ENCODE assay signal across 20 cellular contexts in the genomic region with DNA sequence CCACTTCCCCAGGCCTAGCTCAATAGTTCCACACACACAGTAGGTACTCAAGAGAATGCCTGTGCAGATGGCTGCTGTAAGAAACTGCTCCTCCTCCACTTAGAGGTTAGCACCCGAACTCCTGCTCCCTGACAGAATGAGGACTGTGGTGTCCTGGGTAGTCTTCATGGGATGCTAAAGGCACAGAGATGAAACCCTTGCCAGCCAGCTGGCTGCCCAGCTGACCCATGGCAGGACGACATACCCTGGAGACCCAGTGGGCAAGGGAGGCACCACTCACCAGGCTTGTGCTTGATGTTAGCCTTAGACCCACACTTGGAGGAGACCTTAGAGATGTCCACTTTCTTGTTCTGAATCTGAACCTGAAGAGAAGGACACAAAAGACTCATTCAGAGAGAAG. TPM values are rescaled to one million over a fixed set of nuclear protein-coding genes. Genes with fewer than 3 reads are reported as not detected.
DNase-seq lines count a peak whose midpoint lies in the region; FAIRE-seq and TF ChIP-seq lines count a peak whose summit lies in the region.
"Had no signal": no experiment of that assay in that cellular context is flagged by ENCODE, and none has a peak within 500 bp of the region (broad histone marks: within the 10 kb centered on the region; RNA-seq: fewer than 3 reads in every experiment).

No MANE protein-coding gene starts in this region.

- H3K9ac ChIP-seq in kidney (ENCODE audit: low read length in 2 of 2) = no peak overlapping the region
- H3K9ac ChIP-seq in skeletal muscle tissue (ENCODE audit: low read depth in 1 of 3, low read length in 3 of 3) = peak overlapping the region in 1 of 3 donors; percentile 73

- TF ChIP-seq CTCF in RWPE1 (conservative IDR thresholded peaks at IDR 0.05; ENCODE audit: low read depth) (no peak), kidney (IDR thresholded peaks at IDR 0.05; ENCODE audit: borderline replicate concordance, extremely low read depth, insufficient read depth) (no peak)

- POLR2A ChIA-PET in RWPE1 (lab: Yijun Ruan, JAX; ENCODE audit: low non-redundant PET) = no interaction called here

- peak overlapping the region; percentile 37 for H3K27ac ChIP-seq in RWPE1
- H3K27ac ChIP-seq in kidney (ENCODE audit: low read depth in 2 of 2, low read length in 2 of 2) = no peak overlapping the region
- peak overlapping the region; percentile 43 for H3K27ac ChIP-seq in skeletal muscle tissue (ENCODE audit: low read depth, low read length)

- H3K36me3 ChIP-seq in kidney (ENCODE audit: control insufficient read depth in 1 of 2, insufficient read depth in 2 of 2, low read length in 2 of 2) (peaks cover 17 to 32% of the 10 kb centered on the region in 2 donors), skeletal muscle tissue (ENCODE audit: control insufficient read depth in 3 of 3, insufficient read depth in 3 of 3, low read length in 3 of 3) (peaks cover 57 to 62% (median 58%) of the 10 kb centered on the region in 3 donors)

- FAIRE-seq in kidney (lab: Jason Lieb, UNC) = no peak
- FAIRE-seq: G401.6, GM12892 had no signal

- H3K9me3 ChIP-seq in kidney (ENCODE audit: control insufficient read depth in 1 of 2, low read length in 2 of 2) (no peaks in the 10 kb centered on the region), skeletal muscle tissue (ENCODE audit: control insufficient read depth in 3 of 3, low read length in 3 of 3) (no peaks in the 10 kb centered on the region)

- no peaks in the 10 kb centered on the region for H3K27me3 ChIP-seq in skeletal muscle tissue (ENCODE audit: control insufficient read depth in 3 of 3, insufficient read depth in 3 of 3, low read length in 3 of 3)

- intact Hi-C loops in kidney (cut with DNase I) = loop anchor here (10.0 kb wide), 1 partner anchor 128 kb away; no protein-coding TSS in a partner anchor

- H3K4me1 ChIP-seq in kidney (ENCODE audit: control insufficient read depth in 1 of 2, insufficient read depth in 1 of 2, low read depth in 1 of 2, low read length in 2 of 2) (no peaks in the 10 kb centered on the region), skeletal muscle tissue (ENCODE audit: control insufficient read depth in 3 of 3, insufficient read depth in 3 of 3, low read length in 3 of 3) (peaks cover 24 to 29% (median 27%) of the 10 kb centered on the region in 3 donors)

- DNase-seq in activated effector memory CD4-positive, alpha-beta T cell treated with anti-CD3 and anti-CD28 coated beads, Interleukin-2, amount 50 U/mL, for 16 hours = peak; percentile 6
- DNase-seq in activated effector memory CD4-positive, alpha-beta T cell treated with Interleukin-2 at 50 U/mL for 16 hours = no peak
- no peak for DNase-seq in RWPE1 (ENCODE audit: low spot score)
- peak; percentile 12 for DNase-seq in kidney
- DNase-seq in activated CD4-positive, alpha-beta T cell treated with anti-CD3 and anti-CD28 coated beads, Interleukin-2, amount 50 U/mL, for 48 hours = no peak
- no peak for DNase-seq in stimulated activated CD4-positive, alpha-beta T cell treated with anti-CD3 and anti-CD28 coated beads, Interleukin-4, amount 100 ng/mL, for 4 hours
- no peak for DNase-seq in NOMO-1 (lab: John Stamatoyannopoulos, UW; ENCODE audit: unreplicated experiment in 2 of 2)
- DNase-seq: AML-193; CD8-positive, alpha-beta T cell; HCEC 1CT; NCI-H1105; NCI-H2029 treated with DMSO at 0.1 percent for 48 hours; NCI-H226; NCI-H524; NCI-H774; NK-92 treated with Interleukin-12 subunit alpha and Interleukin-12 subunit beta, amount 100 ng/mL, for 24 hours had no signal

- H3K4me3 ChIP-seq in kidney (ENCODE audit: low read length in 2 of 2) (no peak overlapping the region), skeletal muscle tissue (ENCODE audit: low read length in 3 of 3) (peak overlapping the region in 1 of 3 donors; percentile 35)
- H3K4me3 ChIP-seq: GM23338 had no signal

- CTCF ChIA-PET in RWPE1 (lab: Yijun Ruan, JAX) = no interaction called here

RNA-seq across cellular contexts. Expression of a gene that starts 54.2 kb away (rescaled TPM):
- 59.7 TPM for total RNA-seq in kidney
- polyA plus RNA-seq in kidney (ENCODE audit: insufficient read depth, low read depth, low replicate concordance) = 37.8 TPM
- total RNA-seq in skeletal muscle tissue = 39.7 TPM

Comparison
In these comparisons a context has a peak if more than half of its experiments do, and no peak if none do; other contexts are left out.
1. DNase-seq: peak in activated effector memory CD4-positive, alpha-beta T cell treated with anti-CD3 and anti-CD28 coated beads, Interleukin-2, amount 50 U/mL, for 16 hours (single experiment) and kidney (single experiment); none in activated effector memory CD4-positive, alpha-beta T cell treated with Interleukin-2 at 50 U/mL for 16 hours (single experiment), RWPE1 (single experiment), activated CD4-positive, alpha-beta T cell treated with anti-CD3 and anti-CD28 coated beads, Interleukin-2, amount 50 U/mL, for 48 hours (0 of 2), stimulated activated CD4-positive, alpha-beta T cell treated with anti-CD3 and anti-CD28 coated beads, Interleukin-4, amount 100 ng/mL, for 4 hours (0 of 2) and NOMO-1 (0 of 2).
2. H3K27ac ChIP-seq: peak in RWPE1 (single experiment) and skeletal muscle tissue (single experiment); none in kidney (0 of 2).